ENCODE assay signal across 8 cellular contexts in genomic region chr20:36835453-36836198, GRCh38. TPM values are rescaled to one million over a fixed set of nuclear protein-coding genes. Genes with fewer than 3 reads are reported as not detected.
DNase-seq lines count a peak whose midpoint lies in the region; ATAC-seq, FAIRE-seq and TF ChIP-seq lines count a peak whose summit lies in the region.

No MANE protein-coding gene starts in this region.

- TF ChIP-seq CTCF in HEK293 (tag by site-specific recombination; IDR thresholded peaks at IDR 0.05), result no peak
- TF ChIP-seq CTCF in NB4 (IDR thresholded peaks at IDR 0.05; ENCODE audit: low read depth, low read length), result no peak
- no peak for TF ChIP-seq CTCF in SK-N-SH (IDR thresholded peaks at IDR 0.05)
- TF ChIP-seq CTCF in osteocyte (IDR thresholded peaks at IDR 0.05), result no peak
- no peak for TF ChIP-seq CTCF in testis (IDR thresholded peaks at IDR 0.05)

- no peaks in the 10 kb centered on the region for H3K4me1 ChIP-seq in HEK293 (ENCODE audit: control insufficient read depth, insufficient read depth, low read length)
- peaks cover 7 to 23% of the 10 kb centered on the region in 2 experiments; a peak in 3 of 4 replicates for H3K4me1 ChIP-seq in SK-N-SH (ENCODE audit: control insufficient read depth in 1 of 2, insufficient read depth in 2 of 2, low read depth in 1 of 2, low read length in 1 of 2)
- peaks cover 57% of the 10 kb centered on the region for H3K4me1 ChIP-seq in testis

- H3K4me3 Mint-ChIP-seq in osteocyte (ENCODE audit: unreplicated experiment), result peak overlapping the region; percentile 71

- ATAC-seq in activated naive CD4-positive, alpha-beta T cell treated with anti-CD3 and anti-CD28 coated beads, Interleukin-2, amount 50 U/mL, for 72 hours, result peak; percentile 95 to 98

- DNase-seq in NB4 (ENCODE audit: low read depth) (peak; percentile 98), SK-N-SH (peak; percentile 99), head of caudate nucleus (peak; percentile 83 to 98 (median 95)), osteocyte (ENCODE audit: extremely low spot score, unreplicated experiment) (peak; percentile 95), testis (peak; percentile 95)
- peak; percentile 84 to 90 for DNase-seq in activated naive CD4-positive, alpha-beta T cell treated with anti-CD3 and anti-CD28 coated beads, Interleukin-2, amount 50 U/mL, for 72 hours (ENCODE audit: low spot score in 2 of 2)

- H3K79me2 ChIP-seq in SK-N-SH (ENCODE audit: insufficient read depth), result peaks cover 83% of the 10 kb centered on the region

- 8% methylated on average over 26 of the region's 28 CpGs for WGBS in SK-N-SH (ENCODE audit: low lambda C conversion rate)
- WGBS in testis, 2 donors, result 3 to 4% methylated on average over 28 of the region's 28 CpGs

- no peaks in the 10 kb centered on the region for H3K27me3 Mint-ChIP-seq in osteocyte (ENCODE audit: unreplicated experiment)

- H3K36me3 ChIP-seq in HEK293 (ENCODE audit: control insufficient read depth in 2 of 2, insufficient read depth in 1 of 2, low read length in 2 of 2), result peaks cover 0 to 14% of the 10 kb centered on the region in 2 experiments; a peak in 2 of 3 replicates
- peaks cover 0 to 11% of the 10 kb centered on the region in 2 experiments for H3K36me3 ChIP-seq in SK-N-SH (replicated peaks in 1 of 2; ENCODE audit: control insufficient read depth in 1 of 2, insufficient read depth in 2 of 2, low read length in 1 of 2)
- no peaks in the 10 kb centered on the region for H3K36me3 ChIP-seq in testis (ENCODE audit: low read depth, missing control alignments)

- no peaks in the 10 kb centered on the region for H3K9me2 ChIP-seq in SK-N-SH

- H3K4me3 ChIP-seq in HEK293 (ENCODE audit: low read depth, low read length), result no peak overlapping the region; the same call in 1 of the 2 replicates
- peak overlapping the region; percentile 35 for H3K4me3 ChIP-seq in NB4 (ENCODE audit: low read depth, low read length)
- H3K4me3 ChIP-seq in SK-N-SH (ENCODE audit: low read depth in 2 of 2, low read length in 1 of 2), result peak overlapping the region; percentile 15 to 29; a peak in 3 of 4 replicates
- peak overlapping the region; percentile 5 to 32 for H3K4me3 ChIP-seq in testis

- peak overlapping the region; percentile 64; the same call in 1 of the 2 replicates for H3K9ac ChIP-seq in SK-N-SH

- TF ChIP-seq POLR2A in NB4 (IDR thresholded peaks at IDR 0.05; ENCODE audit: extremely low read depth, insufficient read length), result peak; percentile 65
- no peak for TF ChIP-seq POLR2A in testis (IDR thresholded peaks at IDR 0.05)

- no peaks in the 10 kb centered on the region for H3K9me3 Mint-ChIP-seq in activated naive CD4-positive, alpha-beta T cell treated with anti-CD3 and anti-CD28 coated beads, Interleukin-2, amount 50 U/mL, for 72 hours
- no peaks in the 10 kb centered on the region for H3K9me3 Mint-ChIP-seq in osteocyte (ENCODE audit: unreplicated experiment)

- peak; percentile 5; the same call in 1 of the 2 replicates for TF ChIP-seq RAD21 in SK-N-SH (IDR thresholded peaks at IDR 0.05; ENCODE audit: low read length)

- no peak overlapping the region; the same call in 1 of the 2 replicates for H2AFZ ChIP-seq in SK-N-SH (ENCODE audit: low read depth)

- H3K27ac ChIP-seq in HEK293 (ENCODE audit: extremely low read depth, low read depth, low read length), result peak overlapping the region; percentile 11; the same call in 1 of the 2 replicates
- H3K27ac ChIP-seq in SK-N-SH (ENCODE audit: low read depth in 2 of 2, low read length in 1 of 2), result peak overlapping the region; percentile 66 to 81
- H3K27ac ChIP-seq in testis, result peak overlapping the region; percentile 68 to 85

- H3K27ac Mint-ChIP-seq in activated naive CD4-positive, alpha-beta T cell treated with anti-CD3 and anti-CD28 coated beads, Interleukin-2, amount 50 U/mL, for 72 hours, result peak overlapping the region; percentile 91 to 95
- H3K27ac Mint-ChIP-seq in osteocyte (ENCODE audit: unreplicated experiment), result peak overlapping the region; percentile 87

- FAIRE-seq in G401.6 (lab: Jason Lieb, UNC), result peak; percentile 91

- peaks cover 11% of the 10 kb centered on the region for H3F3A ChIP-seq in SK-N-SH (replicated peaks; ENCODE audit: insufficient read depth)

- intact Hi-C loops in head of caudate nucleus (cut with DNase I) (loop anchor here (1.0 kb wide), 1 partner anchor 10 kb away; no protein-coding TSS in a partner anchor), testis (cut with DNase I; ENCODE audit: low total_unique reads) (no loop called here)

- H4K20me1 ChIP-seq in SK-N-SH (ENCODE audit: insufficient read depth), result no peaks in the 10 kb centered on the region

- H3K27me3 ChIP-seq in SK-N-SH (ENCODE audit: insufficient read depth), result no peaks in the 10 kb centered on the region
- no peaks in the 10 kb centered on the region for H3K27me3 ChIP-seq in testis

- peak; percentile 7 to 53; a peak in 1 of 4 replicates for TF ChIP-seq EP300 in SK-N-SH (IDR thresholded peaks at IDR 0.05; ENCODE audit: borderline replicate concordance in 1 of 2, low read depth in 1 of 2, low read length in 1 of 2)

- H3K4me2 ChIP-seq in SK-N-SH, result peak overlapping the region; percentile 82

- peaks cover 29% of the 10 kb centered on the region for H3K4me1 Mint-ChIP-seq in osteocyte (ENCODE audit: unreplicated experiment)

- H3K9me3 ChIP-seq in HEK293 (ENCODE audit: control insufficient read depth, insufficient read depth, low read depth, low read length) (no peaks in the 10 kb centered on the region), SK-N-SH (no peaks in the 10 kb centered on the region), testis (no peaks in the 10 kb centered on the region)

- CTCF ChIA-PET in HEK293 (lab: Yijun Ruan, JAX) (interaction anchor here (0.6 to 2.7 kb wide), 13 partner anchors 11 to 1715 kb away, joined by 3 to 18 read pairs (median 4); a partner anchor contains a TSS), SK-N-SH (lab: Yijun Ruan, JAX) (interaction anchor here (1.0 to 5.0 kb wide), 7 partner anchors 11 to 67 kb away, joined by 3 to 28 read pairs (median 7); partner anchors contain the start of gene DSN1)

- no peaks in the 10 kb centered on the region for H3K36me3 Mint-ChIP-seq in activated naive CD4-positive, alpha-beta T cell treated with anti-CD3 and anti-CD28 coated beads, Interleukin-2, amount 50 U/mL, for 72 hours
- H3K36me3 Mint-ChIP-seq in osteocyte (ENCODE audit: unreplicated experiment), result peaks cover 6% of the 10 kb centered on the region

- POLR2A ChIA-PET in HEK293 (lab: Yijun Ruan, JAX), result interaction anchor here (0.6 to 2.6 kb wide), 7 partner anchors 8 to 62 kb away, joined by 4 to 17 read pairs (median 5); partner anchors contain the start of gene DSN1
- POLR2A ChIA-PET in SK-N-SH (lab: Yijun Ruan, JAX), result interaction anchor here (0.9 to 2.2 kb wide), 3 partner anchors 10 to 27 kb away, joined by 4 to 7 read pairs (median 5); no protein-coding TSS in a partner anchor

TF ChIP-seq in HEK293, 187 proteins besides CTCF, POLR2A, EP300 and RAD21 (continues in another document):
- TF ChIP-seq ZNF677 (tag by site-specific recombination; IDR thresholded peaks at IDR 0.05) (no peak), SCRT1 (tag by site-specific recombination; IDR thresholded peaks at IDR 0.05; ENCODE audit: borderline replicate concordance) (no peak), ZNF521 (tag by site-specific recombination; IDR thresholded peaks at IDR 0.05) (no peak), PATZ1 (tag by site-specific recombination; IDR thresholded peaks at IDR 0.05) (peak; percentile 79), ZNF121 (tag by site-specific recombination; IDR thresholded peaks at IDR 0.05) (no peak)

TF ChIP-seq in SK-N-SH, 30 proteins besides CTCF, POLR2A, EP300 and RAD21 (continues in another document):
- peak; percentile 99 for TF ChIP-seq FOXM1 (IDR thresholded peaks at IDR 0.05; ENCODE audit: low read depth)
- no peak for TF ChIP-seq ZBTB33 (IDR thresholded peaks at IDR 0.05; ENCODE audit: borderline replicate concordance, low read depth)
- TF ChIP-seq ELF1 (IDR thresholded peaks at IDR 0.05), result no peak
- no peak for TF ChIP-seq NRF1 (IDR thresholded peaks at IDR 0.05; ENCODE audit: low read depth, low read length)
- peak; percentile 51 for TF ChIP-seq MXI1 (IDR thresholded peaks at IDR 0.05; ENCODE audit: low read depth, low read length)
- no peak for TF ChIP-seq CHD2 (IDR thresholded peaks at IDR 0.05; ENCODE audit: low read length, partially characterized antibody)
- 0 out of 2 replicates have a peak, but pooled peaks have one; percentile 22 for TF ChIP-seq SIN3A (IDR thresholded peaks at IDR 0.05; ENCODE audit: borderline replicate concordance, low read depth, low read length)
- no peak for TF ChIP-seq FOXJ3 (CRISPR knock-in tag; IDR thresholded peaks at IDR 0.05)
- TF ChIP-seq MAX (IDR thresholded peaks at IDR 0.05; ENCODE audit: low read depth), result 0 out of 2 replicates have a peak, but pooled peaks have one; percentile 19
- TF ChIP-seq JUND (IDR thresholded peaks at IDR 0.05), result no peak
- no peak; the same call in 1 of the 2 replicates for TF ChIP-seq TCF12 (IDR thresholded peaks at IDR 0.05)

RNA-seq across cellular contexts. Expression of gene TLDC2, which starts 40.3 kb away (rescaled TPM):
- polyA plus RNA-seq in SK-N-SH (2012; rRNA removed) (0.02 and 0.08 TPM in 2 replicates), testis (ENCODE audit: insufficient read depth, low read depth, low replicate concordance) (2.9 TPM)
- 0.04 and 0.08 TPM in 2 replicates for polyA plus RNA-seq in SK-N-SH (2012; cell fraction: cytosol; rRNA removed)
- 0.02 and 0.07 TPM in 2 replicates for polyA plus RNA-seq in SK-N-SH (2012; cell fraction: nucleus; rRNA removed)
- total RNA-seq in activated naive CD4-positive, alpha-beta T cell treated with anti-CD3 and anti-CD28 coated beads, Interleukin-2, amount 50 U/mL, for 72 hours, result not detected
- total RNA-seq in osteocyte (0.26 TPM in 1 of 2 replicates, not detected in the other), testis (1 to 10 TPM; 2.8 to 3.4 TPM)

Comparison
In these comparisons a context has a peak if more than half of its experiments do, and no peak if none do; other contexts are left out.
1. H3K27ac ChIP-seq: peak in every context shown above with its lines; median percentile 76 in testis; 74 in SK-N-SH; 11 in HEK293.